Comparison of ENCODE assay signal across 16 cellular contexts in the genomic region with DNA sequence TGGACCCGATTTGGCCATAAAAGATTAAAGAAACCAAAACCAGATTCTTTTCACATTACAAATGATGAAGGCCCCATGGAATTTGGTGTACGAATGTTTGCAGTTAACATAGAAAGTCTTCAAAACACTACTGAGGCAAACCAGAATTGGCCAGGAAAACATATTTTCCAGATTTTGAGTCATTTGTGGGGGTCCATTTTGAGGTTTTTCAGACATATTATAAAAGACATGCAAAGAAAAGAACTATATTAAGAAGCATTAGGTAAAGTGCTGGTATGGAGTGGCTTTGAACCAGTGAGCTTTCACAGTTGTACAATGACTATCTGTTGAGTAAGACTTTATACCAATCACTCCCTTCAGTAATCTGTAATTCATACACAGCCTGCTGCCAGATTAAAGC.
"Had no signal": no experiment of that assay in that cellular context is flagged by ENCODE, and none has a peak within 500 bp of the region (broad histone marks: within the 10 kb centered on the region; RNA-seq: fewer than 3 reads in every experiment).

No MANE protein-coding gene starts in this region.

- H3K27me3 ChIP-seq: brain microvascular endothelial cell, spleen, tibial nerve had no signal

- H3K9me3 ChIP-seq: lower lobe of right lung, spleen, tibial nerve had no signal

- H3K36me3 ChIP-seq: brain microvascular endothelial cell, lower lobe of right lung, spleen, tibial nerve, WERI-Rb-1 had no signal

- ATAC-seq: activated CD4-positive, alpha-beta T cell treated with anti-CD3 and anti-CD28 coated beads for 36 hours; activated CD8-positive, alpha-beta T cell treated with anti-CD3 and anti-CD28 coated beads for 36 hours; lower lobe of right lung; stimulated activated memory B cell treated with anti-CD40 and anti-IgM and Interleukin-4, amounts not matched to agents 10 μg/mL and 1 μg/mL and 100 μg/mL, for 72 hours had no signal

- DNase-seq: activated CD4-positive, alpha-beta T cell treated with anti-CD3 and anti-CD28 coated beads for 36 hours; activated CD8-positive, alpha-beta memory T cell treated with anti-CD3 and anti-CD28 coated beads, Interleukin-2, amount 50 U/mL, for 4 hours; activated CD8-positive, alpha-beta T cell treated with anti-CD3 and anti-CD28 coated beads for 36 hours; activated naive CD4-positive, alpha-beta T cell treated with anti-CD3 and anti-CD28 coated beads for 36 hours; brain microvascular endothelial cell; effector memory CD4-positive, alpha-beta T cell; glutamatergic neuron; lower lobe of right lung; midbrain; posterior cingulate gyrus; right cardiac atrium; spleen; stimulated activated CD4-positive, alpha-beta T cell treated with anti-CD3 and anti-CD28 coated beads, Interleukin-1b, Interleukin-23, amount 100 ng/mL, for 48 hours; WERI-Rb-1 had no signal

- H3K4me3 ChIP-seq: lower lobe of right lung, spleen, tibial nerve had no signal

- H3K4me1 ChIP-seq: lower lobe of right lung, spleen, tibial nerve had no signal

- H3K27ac ChIP-seq: brain microvascular endothelial cell, lower lobe of right lung, spleen, tibial nerve, WERI-Rb-1 had no signal
